In the genomic region with DNA sequence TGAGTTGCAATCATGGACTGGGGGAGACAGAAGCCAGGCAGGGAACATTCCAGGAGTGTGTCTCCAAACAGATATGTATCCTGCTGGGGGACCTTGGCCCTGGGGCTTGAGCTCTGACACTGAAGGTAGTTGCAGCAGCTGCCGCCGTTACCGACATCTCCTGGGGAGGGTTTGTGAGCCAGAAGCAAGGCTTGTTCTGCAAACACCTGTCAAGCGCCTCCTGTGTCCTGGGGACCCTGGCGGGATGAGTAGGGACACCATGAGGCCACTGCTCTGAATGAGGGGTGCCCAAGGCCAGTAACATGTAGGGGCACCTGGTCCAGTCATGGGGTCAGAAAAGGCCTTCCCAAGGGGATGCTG, we compare ENCODE assay signal across 17 cellular contexts. TPM values are rescaled to one million over a fixed set of nuclear protein-coding genes. Genes with fewer than 3 reads are reported as not detected.
A peak's percentile ranks its signal among the peaks of the same experiment; 100 is the strongest.
DNase-seq lines count a peak whose midpoint lies in the region; ATAC-seq and TF ChIP-seq lines count a peak whose summit lies in the region.
"Had no signal": no experiment of that assay in that cellular context is flagged by ENCODE, and none has a peak within 500 bp of the region (broad histone marks: within the 10 kb centered on the region; RNA-seq: fewer than 3 reads in every experiment).

No MANE protein-coding gene starts in this region.

- no peak for ATAC-seq in Right ventricle myocardium inferior
- no peak for ATAC-seq in heart right ventricle
- ATAC-seq in mucosa of descending colon: no peak
- no peak for ATAC-seq in SK-N-SH treated with all-trans-retinoic acid at 6 μM for 48 hours
- ATAC-seq: GM12878, GM23338 had no signal

- peak overlapping the region in 7 of 11 experiments; percentile 33 to 83 (median 66); a peak in 10 of 22 replicates for H3K4me2 ChIP-seq in BLaER1 treated with 17β-estradiol and CSF1 and Interleukin-3, amounts not matched to agents 10 nM and 100 nM
- H3K4me2 ChIP-seq: GM23338 had no signal

- H3K4me1 ChIP-seq in heart right ventricle: no peaks in the 10 kb centered on the region
- peaks cover 0 to 50% (median 31%) of the 10 kb centered on the region in 10 experiments; a peak in 14 of 20 replicates for H3K4me1 ChIP-seq in BLaER1 treated with 17β-estradiol and CSF1 and Interleukin-3, amounts not matched to agents 10 nM and 100 nM
- no peaks in the 10 kb centered on the region for H3K4me1 ChIP-seq in mucosa of descending colon (ENCODE audit: low read depth)
- H3K4me1 ChIP-seq in spleen: no peaks in the 10 kb centered on the region

- H4K20me1 ChIP-seq in BLaER1 treated with 17β-estradiol and CSF1 and Interleukin-3, amounts not matched to agents 10 nM and 100 nM: peaks cover 0 to 11% (median 0%) of the 10 kb centered on the region in 11 experiments; a peak in 2 of 22 replicates

- peaks cover 0 to 13% (median 2%) of the 10 kb centered on the region in 11 donors for H3K9me3 ChIP-seq in heart right ventricle
- H3K9me3 ChIP-seq in BLaER1 treated with 17β-estradiol and CSF1 and Interleukin-3, amounts not matched to agents 10 nM and 100 nM (replicated peaks in 1 of 11): peaks cover 9 to 18% (median 16%) of the 10 kb centered on the region in 11 experiments
- no peaks in the 10 kb centered on the region for H3K9me3 ChIP-seq in mucosa of descending colon
- peaks cover 0 to 9% (median 7%) of the 10 kb centered on the region in 8 donors for H3K9me3 ChIP-seq in spleen

- intact Hi-C loops in Right ventricle myocardium inferior (cut with DNase I): no loop called here
- intact Hi-C loops in heart right ventricle (cut with DNase I): no loop called here
- intact Hi-C loops in mucosa of descending colon (cut with DNase I, micrococcal nuclease): no loop called here
- intact Hi-C loops in spleen (cut with DNase I; ENCODE audit: low total_unique reads): no loop called here

- no peak for TF ChIP-seq CTCF in heart right ventricle (IDR thresholded peaks at IDR 0.05)
- no peak for TF ChIP-seq CTCF in mucosa of descending colon (IDR thresholded peaks at IDR 0.05)
- TF ChIP-seq CTCF in spleen (IDR thresholded peaks at IDR 0.05 in 8 of 11, conservative IDR thresholded peaks at IDR 0.05 in 3 of 11): no peak

- peaks cover 0 to 71% (median 44%) of the 10 kb centered on the region in 7 donors for H3K27me3 ChIP-seq in heart right ventricle
- peaks cover 0 to 12% (median 0%) of the 10 kb centered on the region in 11 experiments; a peak in 4 of 22 replicates for H3K27me3 ChIP-seq in BLaER1 treated with 17β-estradiol and CSF1 and Interleukin-3, amounts not matched to agents 10 nM and 100 nM
- H3K27me3 ChIP-seq in spleen (replicated peaks in 1 of 7): peaks cover 0 to 65% (median 0%) of the 10 kb centered on the region in 7 donors

- no peaks in the 10 kb centered on the region for H3K36me3 ChIP-seq in heart right ventricle
- H3K36me3 ChIP-seq in BLaER1 treated with 17β-estradiol and CSF1 and Interleukin-3, amounts not matched to agents 10 nM and 100 nM: no peaks in the 10 kb centered on the region
- H3K36me3 ChIP-seq in mucosa of descending colon (ENCODE audit: low read depth): no peaks in the 10 kb centered on the region
- no peaks in the 10 kb centered on the region for H3K36me3 ChIP-seq in spleen

- TF ChIP-seq POLR2A in spleen (IDR thresholded peaks at IDR 0.05): no peak

- H3K27ac ChIP-seq in heart right ventricle: no peak overlapping the region
- no peak overlapping the region for H3K27ac ChIP-seq in BLaER1 treated with 17β-estradiol and CSF1 and Interleukin-3, amounts not matched to agents 10 nM and 100 nM
- no peak overlapping the region for H3K27ac ChIP-seq in spleen

- no peak overlapping the region for H3K9ac ChIP-seq in BLaER1 treated with 17β-estradiol and CSF1 and Interleukin-3, amounts not matched to agents 10 nM and 100 nM

- 70 to 73% methylated on average over 5 of the region's 5 CpGs for WGBS in heart right ventricle, 2 donors
- WGBS in spleen, 5 donors: 71 to 100% (median 77%) methylated on average over 1 to 5 of the region's 5 CpGs

- no peak overlapping the region for H3K4me3 ChIP-seq in heart right ventricle
- H3K4me3 ChIP-seq in BLaER1 treated with 17β-estradiol and CSF1 and Interleukin-3, amounts not matched to agents 10 nM and 100 nM: no peak overlapping the region
- H3K4me3 ChIP-seq in mucosa of descending colon: no peak overlapping the region
- H3K4me3 ChIP-seq in spleen: no peak overlapping the region
- H3K4me3 ChIP-seq: GM12878, GM23338 had no signal

- DNase-seq in Right ventricle myocardium inferior (ENCODE audit: missing footprints): peak; percentile 32
- no peak for DNase-seq in heart right ventricle
- DNase-seq in mucosa of descending colon: peak in 2 of 3 donors; percentile 7 to 34
- DNase-seq in spleen: peak; percentile 48
- no peak for DNase-seq in NCI-H510A treated with DMSO at 0.1 percent for 48 hours (lab: John Stamatoyannopoulos, UW)
- DNase-seq: 8988T; AML-193; C1 segment of cervical spinal cord; Calu3; CD4-positive, alpha-beta T cell; DMS 273 treated with DMSO at 0.1 percent for 48 hours; DMS79; H7 had no signal

TF ChIP-seq in SK-N-SH treated with all-trans-retinoic acid at 6 μM for 48 hours, 23 proteins besides CTCF, POLR2A, EP300 and RAD21:
- TF ChIP-seq, protein P1, sequence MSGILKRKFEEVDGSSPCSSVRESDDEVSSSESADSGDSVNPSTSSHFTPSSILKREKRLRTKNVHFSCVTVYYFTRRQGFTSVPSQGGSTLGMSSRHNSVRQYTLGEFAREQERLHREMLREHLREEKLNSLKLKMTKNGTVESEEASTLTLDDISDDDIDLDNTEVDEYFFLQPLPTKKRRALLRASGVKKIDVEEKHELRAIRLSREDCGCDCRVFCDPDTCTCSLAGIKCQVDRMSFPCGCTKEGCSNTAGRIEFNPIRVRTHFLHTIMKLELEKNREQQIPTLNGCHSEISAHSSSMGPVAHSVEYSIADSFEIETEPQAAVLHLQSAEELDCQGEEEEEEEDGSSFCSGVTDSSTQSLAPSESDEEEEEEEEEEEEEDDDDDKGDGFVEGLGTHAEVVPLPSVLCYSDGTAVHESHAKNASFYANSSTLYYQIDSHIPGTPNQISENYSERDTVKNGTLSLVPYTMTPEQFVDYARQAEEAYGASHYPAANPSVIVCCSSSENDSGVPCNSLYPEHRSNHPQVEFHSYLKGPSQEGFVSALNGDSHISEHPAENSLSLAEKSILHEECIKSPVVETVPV (CRISPR knock-in tag; IDR thresholded peaks at IDR 0.05): no peak
- TF ChIP-seq ZNF565 (CRISPR knock-in tag; conservative IDR thresholded peaks at IDR 0.05; ENCODE audit: low read depth) (no peak), RARB (CRISPR knock-in tag; IDR thresholded peaks at IDR 0.05) (no peak), ARNTL (CRISPR knock-in tag; IDR thresholded peaks at IDR 0.05; ENCODE audit: borderline replicate concordance, low read depth) (no peak), TCF4 (CRISPR knock-in tag; IDR thresholded peaks at IDR 0.05; ENCODE audit: borderline replicate concordance) (no peak), OSR1 (CRISPR knock-in tag; IDR thresholded peaks at IDR 0.05) (no peak)

RNA-seq across cellular contexts. Expression of gene ADRA2C, which starts 49.3 kb away (rescaled TPM):
- 6.9 TPM for total RNA-seq in Right ventricle myocardium inferior
- total RNA-seq in heart right ventricle: 1 to 10 TPM; 2.8 to 8.8 (median 5.1) TPM
- polyA plus RNA-seq in heart right ventricle: 1 to 10 TPM; 5.9 to 7.3 TPM
- 1 to 10 TPM in 2 of 3 donors, under 1 TPM in 1; 0.69 to 2.3 (median 1.4) TPM for total RNA-seq in mucosa of descending colon
- 10 to 100 TPM; 19.5 to 42.1 (median 37.6) TPM for total RNA-seq in spleen
- 10 to 100 TPM in 1 of 3 donors, 1 to 10 TPM in 2; 9.4 to 15.5 (median 9.9) TPM for polyA plus RNA-seq in spleen
- total RNA-seq: CD4-positive, alpha-beta T cell had no signal
- polyA plus RNA-seq: GM12878 had no signal

Comparison
In these comparisons a context has a peak if more than half of its experiments do, and no peak if none do; other contexts are left out.
1. DNase-seq: peak in Right ventricle myocardium inferior (single experiment), mucosa of descending colon (2 of 3) and spleen (single experiment); none in heart right ventricle (0 of 2) and NCI-H510A treated with DMSO at 0.1 percent for 48 hours (single experiment).